In the genomic region with DNA sequence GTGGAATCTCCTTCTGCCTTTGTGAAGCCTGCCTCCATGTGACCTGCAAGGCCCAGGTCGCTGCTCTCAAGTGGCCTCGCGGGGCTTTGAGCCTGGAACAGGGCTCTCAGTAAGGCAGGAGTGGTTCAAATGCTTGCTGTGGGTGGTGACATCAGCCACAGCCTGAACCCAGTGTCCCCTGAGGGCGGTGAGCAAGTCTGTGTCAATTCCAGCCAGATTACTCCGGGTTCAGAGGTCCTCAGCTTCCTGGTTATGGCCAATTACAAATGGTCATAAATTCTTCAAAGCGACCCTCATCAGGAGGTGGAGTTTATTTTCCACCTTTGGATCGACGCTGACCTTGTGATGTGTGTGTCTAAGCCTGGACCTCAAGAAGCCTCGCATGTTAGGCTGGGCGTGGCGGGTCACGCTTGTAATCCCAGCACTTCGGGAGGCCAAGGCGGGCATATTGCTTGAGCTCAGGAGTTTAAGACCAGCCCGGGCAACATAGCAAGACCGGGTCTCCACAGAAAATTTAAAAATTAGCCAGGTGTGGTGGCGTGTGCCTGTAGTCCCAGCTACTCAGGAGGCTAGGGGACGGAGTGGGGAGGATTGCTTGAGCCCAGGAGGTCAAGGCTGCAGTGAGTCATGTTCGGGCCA, we compare ENCODE assay signal across 2 cellular contexts.
A peak's percentile ranks its signal among the peaks of the same experiment; 100 is the strongest.
TF ChIP-seq lines count a peak whose summit lies in the region.

No MANE protein-coding gene starts in this region.

TF ChIP-seq in HCT116, 20 proteins besides CTCF, POLR2A, EP300 and RAD21:
- TF ChIP-seq YY1 (IDR thresholded peaks at IDR 0.05; ENCODE audit: extremely low read depth, insufficient replicate concordance, low read depth, low read length), result no peak
- TF ChIP-seq JUND (IDR thresholded peaks at IDR 0.05), result no peak
- TF ChIP-seq POLR2AphosphoS5 (IDR thresholded peaks at IDR 0.05; ENCODE audit: low read depth, low read length), result peak; percentile 43
TF ChIP-seq in HCT116: peak in this region for 1.

TF ChIP-seq in WTC11, 78 proteins besides CTCF, POLR2A, EP300 and RAD21:
- no peak for TF ChIP-seq ZNF219 (CRISPR knock-in tag; IDR thresholded peaks at IDR 0.05; ENCODE audit: borderline replicate concordance)
- peak; percentile 90 for TF ChIP-seq GABPB1 (CRISPR knock-in tag; IDR thresholded peaks at IDR 0.05)
TF ChIP-seq in WTC11: peak in this region for 1.
